In genomic region chr16:86002178-86002577, GRCh38 we compare ENCODE assay signal across 1 cellular context.
TF ChIP-seq lines count a peak whose summit lies in the region.

No MANE protein-coding gene starts in this region.

TF ChIP-seq in GM12878, 131 proteins besides CTCF, POLR2A, EP300 and RAD21 (continued from another document and continues in another):
- no peak for TF ChIP-seq E4F1 (IDR thresholded peaks at IDR 0.05; ENCODE audit: borderline replicate concordance, partially characterized antibody)
- TF ChIP-seq ZSCAN29 (IDR thresholded peaks at IDR 0.05) = no peak
- TF ChIP-seq POLR2AphosphoS2 (IDR thresholded peaks at IDR 0.05; ENCODE audit: low read depth, low read length) = no peak
- no peak for TF ChIP-seq FOXK2 (IDR thresholded peaks at IDR 0.05)
- TF ChIP-seq NR2C2 (IDR thresholded peaks at IDR 0.05; ENCODE audit: borderline replicate concordance, control insufficient read depth, insufficient read length, low read depth) = no peak
- TF ChIP-seq BCLAF1 (IDR thresholded peaks at IDR 0.05) = no peak
- TF ChIP-seq HSF1 (IDR thresholded peaks at IDR 0.05; ENCODE audit: low read depth, low read length) = no peak
- no peak for TF ChIP-seq SIX5 (IDR thresholded peaks at IDR 0.05; ENCODE audit: low read depth, low read length, severe bottlenecking)
- TF ChIP-seq RBBP5 (conservative IDR thresholded peaks at IDR 0.05) = no peak
- TF ChIP-seq SIN3A (IDR thresholded peaks at IDR 0.05; ENCODE audit: low read depth, low read length) = no peak
- TF ChIP-seq PRDM15 (CRISPR knock-in tag; IDR thresholded peaks at IDR 0.05) = no peak
- peak; percentile 96 for TF ChIP-seq POU2F2 (IDR thresholded peaks at IDR 0.05; ENCODE audit: borderline replicate concordance, low read depth, low read length)
- no peak for TF ChIP-seq EGR1 (IDR thresholded peaks at IDR 0.05; ENCODE audit: borderline replicate concordance in 1 of 2, low read depth in 2 of 2, low read length in 2 of 2)
- no peak for TF ChIP-seq PBX3 (IDR thresholded peaks at IDR 0.05; ENCODE audit: insufficient replicate concordance, low read depth, low read length)
- no peak for TF ChIP-seq SREBF2 (IDR thresholded peaks at IDR 0.05; ENCODE audit: low read length)
- peak; percentile 24; the same call in 1 of the 2 replicates for TF ChIP-seq TAF1 (IDR thresholded peaks at IDR 0.05; ENCODE audit: borderline replicate concordance, low read depth, low read length)
- TF ChIP-seq CHD1 (IDR thresholded peaks at IDR 0.05; ENCODE audit: low read depth, low read length) = no peak
- TF ChIP-seq TCF3 (IDR thresholded peaks at IDR 0.05; ENCODE audit: borderline replicate concordance, insufficient read depth, low read depth, low read length) = no peak
- TF ChIP-seq ELK1 (IDR thresholded peaks at IDR 0.05; ENCODE audit: low read depth, low read length) = no peak
- no peak for TF ChIP-seq BRCA1 (IDR thresholded peaks at IDR 0.05; ENCODE audit: low read depth, low read length)
- TF ChIP-seq ZBTB40 (IDR thresholded peaks at IDR 0.05; ENCODE audit: borderline replicate concordance) = no peak
- no peak for TF ChIP-seq ATF7 (IDR thresholded peaks at IDR 0.05; ENCODE audit: low read depth)
- TF ChIP-seq ZBTB11 (CRISPR knock-in tag; IDR thresholded peaks at IDR 0.05) = no peak
- TF ChIP-seq KDM1A (IDR thresholded peaks at IDR 0.05; ENCODE audit: borderline replicate concordance) = no peak
- no peak for TF ChIP-seq PKNOX1 (IDR thresholded peaks at IDR 0.05)
- TF ChIP-seq USF2 (IDR thresholded peaks at IDR 0.05; ENCODE audit: borderline replicate concordance, low read depth, low read length) = no peak
- no peak for TF ChIP-seq BCL11A (IDR thresholded peaks at IDR 0.05; ENCODE audit: low read depth, low read length)
- no peak for TF ChIP-seq MXI1 (IDR thresholded peaks at IDR 0.05; ENCODE audit: low read depth, low read length)
- no peak for TF ChIP-seq TCF12 (IDR thresholded peaks at IDR 0.05; ENCODE audit: low read depth, low read length)
- peak; percentile 46; the same call in 1 of the 2 replicates for TF ChIP-seq POLR2AphosphoS5 (IDR thresholded peaks at IDR 0.05; ENCODE audit: low read length)
- TF ChIP-seq MEF2A (IDR thresholded peaks at IDR 0.05; ENCODE audit: insufficient read depth, low read depth, low read length) = peak; percentile 53; the same call in 1 of the 2 replicates
- no peak for TF ChIP-seq CBX3 (IDR thresholded peaks at IDR 0.05; ENCODE audit: borderline replicate concordance, low read depth)
- TF ChIP-seq STAT3 (IDR thresholded peaks at IDR 0.05; ENCODE audit: low read depth, low read length) = no peak
- TF ChIP-seq ZNF622 (IDR thresholded peaks at IDR 0.05) = no peak
